In the genomic region with DNA sequence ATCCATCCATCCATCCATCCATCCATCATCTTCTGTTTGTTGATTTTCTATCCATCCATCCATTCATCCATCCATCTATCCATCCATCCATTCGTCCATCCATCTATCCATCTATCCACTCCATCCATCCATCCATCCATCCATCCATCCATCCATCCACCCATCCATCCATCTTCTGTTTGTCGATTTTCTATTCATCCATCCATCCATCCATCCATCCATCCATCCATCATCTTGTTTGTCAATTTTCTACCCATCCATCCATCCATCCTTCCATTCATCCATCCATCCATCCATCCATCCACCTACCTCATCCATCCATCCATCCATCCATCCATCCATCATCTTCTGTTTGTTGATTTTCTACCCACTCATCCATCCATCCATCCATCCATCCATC, we compare ENCODE assay signal across 1 cellular context.
A peak's percentile ranks its signal among the peaks of the same experiment; 100 is the strongest.
TF ChIP-seq lines count a peak whose summit lies in the region.

No MANE protein-coding gene starts in this region.

TF ChIP-seq in K562, 482 proteins besides CTCF, POLR2A, EP300 and RAD21:
- TF ChIP-seq EHMT2 (IDR thresholded peaks at IDR 0.05) (0 out of 2 replicates have a peak, but pooled peaks have one; percentile 39), CREBBP (IDR thresholded peaks at IDR 0.05; ENCODE audit: low read depth, low read length) (peak; percentile 8)
